In the genomic region with DNA sequence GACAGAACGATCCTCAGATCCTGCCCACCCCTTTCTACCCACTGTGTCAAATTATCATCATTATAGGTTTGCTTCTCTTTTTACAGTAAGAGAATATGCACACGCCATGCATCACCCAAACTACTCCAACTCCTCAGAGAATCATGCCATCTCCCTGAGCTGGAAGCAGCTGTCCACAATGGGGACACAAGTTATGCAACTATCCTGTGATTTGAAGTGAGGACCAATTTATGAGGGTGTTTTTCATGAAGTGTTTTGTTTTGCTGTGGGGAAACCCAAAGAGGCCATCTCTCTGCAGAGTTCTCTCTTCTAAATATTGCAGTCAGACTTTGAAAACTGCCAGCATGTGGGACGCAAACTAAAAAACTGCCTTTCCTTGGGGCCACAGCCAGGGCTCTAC, we compare ENCODE assay signal across 27 cellular contexts. TPM values are rescaled to one million over a fixed set of nuclear protein-coding genes. Genes with fewer than 3 reads are reported as not detected.
DNase-seq lines count a peak whose midpoint lies in the region; ATAC-seq and TF ChIP-seq lines count a peak whose summit lies in the region.
"Had no signal": no experiment of that assay in that cellular context is flagged by ENCODE, and none has a peak within 500 bp of the region (broad histone marks: within the 10 kb centered on the region; RNA-seq: fewer than 3 reads in every experiment).

No MANE protein-coding gene starts in this region.

- TF ChIP-seq CTCF in type B pancreatic cell (conservative IDR thresholded peaks at IDR 0.05): no peak
- TF ChIP-seq CTCF in brain microvascular endothelial cell (IDR thresholded peaks at IDR 0.05; ENCODE audit: low read depth, low read length, missing control alignments): no peak

- H3K27me3 Mint-ChIP-seq in type B pancreatic cell: no peaks in the 10 kb centered on the region
- peaks cover under 1% of the 10 kb centered on the region for H3K27me3 Mint-ChIP-seq in activated naive CD8-positive, alpha-beta T cell treated with anti-CD3 and anti-CD28 coated beads, Interleukin-2, amount 50 U/mL, for 24 hours
- H3K27me3 Mint-ChIP-seq: activated naive CD8-positive, alpha-beta T cell treated with anti-CD3 and anti-CD28 coated beads, Interleukin-2, amount 10 ng/mL, durations not matched to agents 7 days and 5 days had no signal

- no peak overlapping the region for H3K4me3 ChIP-seq in brain microvascular endothelial cell (ENCODE audit: low read depth, low read length)
- H3K4me3 ChIP-seq: Peyer's patch, SK-N-MC had no signal

- in situ Hi-C loops in brain microvascular endothelial cell (cut with HindIII; ENCODE audit: low pct_ligation_motif_present, low sequenced_read_pairs): no loop called here

- no peak overlapping the region for H3K4me3 Mint-ChIP-seq in type B pancreatic cell
- H3K4me3 Mint-ChIP-seq in activated naive CD8-positive, alpha-beta T cell treated with anti-CD3 and anti-CD28 coated beads, Interleukin-2, amount 50 U/mL, for 24 hours: no peak overlapping the region
- H3K4me3 Mint-ChIP-seq: activated naive CD8-positive, alpha-beta T cell treated with anti-CD3 and anti-CD28 coated beads, Interleukin-2, amount 10 ng/mL, durations not matched to agents 7 days and 5 days had no signal

- no peaks in the 10 kb centered on the region for H3K27me3 ChIP-seq in brain microvascular endothelial cell (replicated peaks)
- H3K27me3 ChIP-seq: Peyer's patch had no signal

- H3K9me3 Mint-ChIP-seq in type B pancreatic cell: peaks cover 5% of the 10 kb centered on the region
- no peaks in the 10 kb centered on the region for H3K9me3 Mint-ChIP-seq in activated naive CD8-positive, alpha-beta T cell treated with anti-CD3 and anti-CD28 coated beads, Interleukin-2, amount 50 U/mL, for 24 hours
- H3K9me3 Mint-ChIP-seq: activated naive CD8-positive, alpha-beta T cell treated with anti-CD3 and anti-CD28 coated beads, Interleukin-2, amount 10 ng/mL, durations not matched to agents 7 days and 5 days; CD4-positive, CD25-positive, alpha-beta regulatory T cell had no signal

- H3K36me3 ChIP-seq in brain microvascular endothelial cell (replicated peaks): no peaks in the 10 kb centered on the region
- H3K36me3 ChIP-seq: Peyer's patch had no signal

- ATAC-seq in left ventricle myocardium superior: peak; percentile 9
- ATAC-seq in Right ventricle myocardium inferior: no peak
- ATAC-seq in activated naive CD8-positive, alpha-beta T cell treated with anti-CD3 and anti-CD28 coated beads, Interleukin-2, amount 50 U/mL, for 24 hours: no peak
- ATAC-seq in GM18868 (IDR thresholded peaks at IDR 0.05; ENCODE audit: unreplicated experiment): no peak
- ATAC-seq: esophagus mucosa had no signal

- no peaks in the 10 kb centered on the region for H3K36me3 Mint-ChIP-seq in type B pancreatic cell
- no peaks in the 10 kb centered on the region for H3K36me3 Mint-ChIP-seq in activated naive CD8-positive, alpha-beta T cell treated with anti-CD3 and anti-CD28 coated beads, Interleukin-2, amount 50 U/mL, for 24 hours (ENCODE audit: low read depth)
- H3K36me3 Mint-ChIP-seq: CD4-positive, CD25-positive, alpha-beta regulatory T cell had no signal

- intact Hi-C loops in left ventricle myocardium superior (cut with micrococcal nuclease) (no loop called here), Right ventricle myocardium inferior (cut with DNase I) (no loop called here)

- DNase-seq in left ventricle myocardium superior: no peak
- no peak for DNase-seq in Right ventricle myocardium inferior (ENCODE audit: missing footprints)
- peak; percentile 92 for DNase-seq in NOMO-1 treated with dmso at 0.1 percent for 144 hours (lab: John Stamatoyannopoulos, UW; ENCODE audit: unreplicated experiment)
- peak; percentile 18 for DNase-seq in medulla oblongata (ENCODE audit: extremely low spot score)
- no peak for DNase-seq in type B pancreatic cell (ENCODE audit: extremely low spot score, unreplicated experiment)
- no peak for DNase-seq in activated naive CD8-positive, alpha-beta T cell treated with anti-CD3 and anti-CD28 coated beads, Interleukin-2, amount 50 U/mL, for 24 hours
- no peak for DNase-seq in brain microvascular endothelial cell
- DNase-seq: activated CD8-positive, alpha-beta memory T cell treated with anti-CD3 and anti-CD28 coated beads, Interleukin-2, amount 50 U/mL, for 4 hours; activated naive CD8-positive, alpha-beta T cell treated with anti-CD3 and anti-CD28 coated beads, Interleukin-2, amount 10 ng/mL, durations not matched to agents 7 days and 5 days; CD4-positive, CD25-positive, alpha-beta regulatory T cell; effector memory CD4-positive, alpha-beta T cell; HCEC 1CT; KG1; kidney; mammary epithelial cell; NCI-H1105; NCI-H2081; NCI-H345; Peyer's patch; retina; stimulated activated CD4-positive, alpha-beta T cell treated with anti-CD3 and anti-CD28 coated beads, Interleukin-15, amount 100 ng/mL, for 24 hours; T-helper 2 cell had no signal

- H3K27ac ChIP-seq in brain microvascular endothelial cell: no peak overlapping the region
- H3K27ac ChIP-seq: SK-N-MC had no signal

- H3K27ac Mint-ChIP-seq in type B pancreatic cell: peak overlapping the region; percentile 37
- no peak overlapping the region for H3K27ac Mint-ChIP-seq in activated naive CD8-positive, alpha-beta T cell treated with anti-CD3 and anti-CD28 coated beads, Interleukin-2, amount 50 U/mL, for 24 hours
- H3K27ac Mint-ChIP-seq: activated naive CD8-positive, alpha-beta T cell treated with anti-CD3 and anti-CD28 coated beads, Interleukin-2, amount 10 ng/mL, durations not matched to agents 7 days and 5 days; CD4-positive, CD25-positive, alpha-beta regulatory T cell had no signal

- peaks cover 25% of the 10 kb centered on the region for H3K4me1 Mint-ChIP-seq in type B pancreatic cell (ENCODE audit: unreplicated experiment)
- peaks cover 46% of the 10 kb centered on the region for H3K4me1 Mint-ChIP-seq in activated naive CD8-positive, alpha-beta T cell treated with anti-CD3 and anti-CD28 coated beads, Interleukin-2, amount 50 U/mL, for 24 hours

RNA-seq across cellular contexts. Expression of gene TNFSF10, which starts 35.8 kb away (rescaled TPM):
- total RNA-seq in left ventricle myocardium superior (18.8 TPM), Right ventricle myocardium inferior (15.7 TPM), type B pancreatic cell (ENCODE audit: low replicate concordance) (48.1 and 77.3 TPM in 2 replicates)
- total RNA-seq: A673, myocyte had no signal

Comparison
In these comparisons a context has a peak if more than half of its experiments do, and no peak if none do; other contexts are left out.
1. DNase-seq: peak in NOMO-1 treated with dmso at 0.1 percent for 144 hours (single experiment) and medulla oblongata (single experiment); none in left ventricle myocardium superior (single experiment), Right ventricle myocardium inferior (single experiment), type B pancreatic cell (single experiment), activated naive CD8-positive, alpha-beta T cell treated with anti-CD3 and anti-CD28 coated beads, Interleukin-2, amount 50 U/mL, for 24 hours (single experiment) and brain microvascular endothelial cell (single experiment).